ENCODE assay signal across 8 cellular contexts in genomic region chr7:130814753-130815152, GRCh38.
DNase-seq lines count a peak whose midpoint lies in the region; ATAC-seq and TF ChIP-seq lines count a peak whose summit lies in the region.

No MANE protein-coding gene starts in this region.

- no peak overlapping the region for H3K27ac Mint-ChIP-seq in activated T-cell treated with anti-CD3 and anti-CD28 coated beads, Interleukin-2, amount 50 U/mL, for 72 hours

- H3K4me1 Mint-ChIP-seq in activated T-cell treated with anti-CD3 and anti-CD28 coated beads, Interleukin-2, amount 50 U/mL, for 72 hours (ENCODE audit: low read depth) = no peaks in the 10 kb centered on the region
- no peaks in the 10 kb centered on the region for H3K4me1 Mint-ChIP-seq in activated T-cell treated with anti-CD3 and anti-CD28 coated beads, Interleukin-2, amount 50 U/mL, for 4 hours (ENCODE audit: low read depth)

- H3K4me3 Mint-ChIP-seq in activated T-cell treated with anti-CD3 and anti-CD28 coated beads, Interleukin-2, amount 50 U/mL, for 72 hours = no peak overlapping the region
- no peak overlapping the region for H3K4me3 Mint-ChIP-seq in activated T-cell treated with anti-CD3 and anti-CD28 coated beads, Interleukin-2, amount 50 U/mL, for 4 hours

- no peak overlapping the region for H3K27ac ChIP-seq in transverse colon

- no peaks in the 10 kb centered on the region for H3K36me3 Mint-ChIP-seq in activated T-cell treated with anti-CD3 and anti-CD28 coated beads, Interleukin-2, amount 50 U/mL, for 72 hours (ENCODE audit: insufficient read depth in 2 of 2)
- no peaks in the 10 kb centered on the region for H3K36me3 Mint-ChIP-seq in activated T-cell treated with anti-CD3 and anti-CD28 coated beads, Interleukin-2, amount 50 U/mL, for 4 hours (ENCODE audit: insufficient read depth)

- intact Hi-C loops in transverse colon (cut with DNase I; ENCODE audit: low total_unique reads) = no loop called here

- in situ Hi-C loops in transverse colon (cut with MboI; ENCODE audit: low pct_ligation_motif_present in 1 of 4, low pct_unique_long_range_greater_than_20kb in 1 of 4, low sequenced_read_pairs in 3 of 4) = no loop called here

- no peaks in the 10 kb centered on the region for H3K36me3 ChIP-seq in transverse colon

- no peak for TF ChIP-seq POLR2A in transverse colon (IDR thresholded peaks at IDR 0.05)

- 41 to 49% methylated on average over 2 of the region's 2 CpGs for WGBS in transverse colon (ENCODE audit: low coverage in 1 of 2), 2 donors

- peaks cover 16% of the 10 kb centered on the region for H3K27me3 Mint-ChIP-seq in activated T-cell treated with anti-CD3 and anti-CD28 coated beads, Interleukin-2, amount 50 U/mL, for 72 hours (ENCODE audit: low read depth)
- no peaks in the 10 kb centered on the region for H3K27me3 Mint-ChIP-seq in activated T-cell treated with anti-CD3 and anti-CD28 coated beads, Interleukin-2, amount 50 U/mL, for 4 hours (ENCODE audit: low read depth)

- TF ChIP-seq EP300 in transverse colon (IDR thresholded peaks at IDR 0.05; ENCODE audit: low read depth) = no peak

- no peaks in the 10 kb centered on the region for H3K4me1 ChIP-seq in transverse colon

- H3K27me3 ChIP-seq in transverse colon = no peaks in the 10 kb centered on the region

- peaks cover 0 to 3% of the 10 kb centered on the region in 2 donors for H3K9me3 Mint-ChIP-seq in activated T-cell treated with anti-CD3 and anti-CD28 coated beads, Interleukin-2, amount 50 U/mL, for 72 hours
- H3K9me3 Mint-ChIP-seq in activated T-cell treated with anti-CD3 and anti-CD28 coated beads, Interleukin-2, amount 50 U/mL, for 4 hours = no peaks in the 10 kb centered on the region

- no peak for ATAC-seq in activated T-cell treated with anti-CD3 and anti-CD28 coated beads, Interleukin-2, amount 50 U/mL, for 72 hours (replicated peaks in 1 of 2)
- ATAC-seq in activated T-cell treated with anti-CD3 and anti-CD28 coated beads, Interleukin-2, amount 50 U/mL, for 4 hours = no peak
- no peak for ATAC-seq in GM19351 (IDR thresholded peaks at IDR 0.05; ENCODE audit: unreplicated experiment)
- ATAC-seq in GM21737 (IDR thresholded peaks at IDR 0.05; ENCODE audit: unreplicated experiment) = no peak

- no peaks in the 10 kb centered on the region for H3K9me3 ChIP-seq in transverse colon

- TF ChIP-seq CTCF in epithelial cell of proximal tubule (conservative IDR thresholded peaks at IDR 0.05; ENCODE audit: low read depth, low read length) (peak; percentile 65), transverse colon (IDR thresholded peaks at IDR 0.05) (peak in 4 of 5 experiments; percentile 9 to 27 (median 23))

- no peak overlapping the region for H3K4me3 ChIP-seq in epithelial cell of proximal tubule (ENCODE audit: low read depth, low read length)
- no peak overlapping the region for H3K4me3 ChIP-seq in transverse colon

- peak; percentile 10 to 20 for DNase-seq in activated T-cell treated with anti-CD3 and anti-CD28 coated beads, Interleukin-2, amount 50 U/mL, for 72 hours
- DNase-seq in activated T-cell treated with anti-CD3 and anti-CD28 coated beads, Interleukin-2, amount 50 U/mL, for 4 hours = no peak
- DNase-seq in NCI-H69 (lab: John Stamatoyannopoulos, UW) (peak; percentile 49), epithelial cell of proximal tubule (ENCODE audit: low read depth) (no peak), transverse colon (no peak)
- DNase-seq in stimulated activated CD4-positive, alpha-beta T cell treated with anti-CD3 and anti-CD28 coated beads, Interleukin-4, amount 100 ng/mL, for 1 hour = no peak

Comparison
In these comparisons a context has a peak if more than half of its experiments do, and no peak if none do; other contexts are left out.
1. DNase-seq: peak in activated T-cell treated with anti-CD3 and anti-CD28 coated beads, Interleukin-2, amount 50 U/mL, for 72 hours (2 of 2) and NCI-H69 (single experiment); none in activated T-cell treated with anti-CD3 and anti-CD28 coated beads, Interleukin-2, amount 50 U/mL, for 4 hours (single experiment), epithelial cell of proximal tubule (single experiment), transverse colon (single experiment) and stimulated activated CD4-positive, alpha-beta T cell treated with anti-CD3 and anti-CD28 coated beads, Interleukin-4, amount 100 ng/mL, for 1 hour (single experiment).